In genomic region chr9:134243778-134244467, GRCh38 we compare ENCODE assay signal across 9 cellular contexts.
A peak's percentile ranks its signal among the peaks of the same experiment; 100 is the strongest.
DNase-seq lines count a peak whose midpoint lies in the region; ATAC-seq and TF ChIP-seq lines count a peak whose summit lies in the region.
"Had no signal": no experiment of that assay in that cellular context is flagged by ENCODE, and none has a peak within 500 bp of the region (broad histone marks: within the 10 kb centered on the region; RNA-seq: fewer than 3 reads in every experiment).

No MANE protein-coding gene starts in this region.

- no peaks in the 10 kb centered on the region for H3K36me3 Mint-ChIP-seq in activated naive CD8-positive, alpha-beta T cell treated with anti-CD3 and anti-CD28 coated beads for 36 hours
- peaks cover 2% of the 10 kb centered on the region for H3K36me3 Mint-ChIP-seq in progenitor cell of endocrine pancreas (ENCODE audit: insufficient read depth)

- peaks cover 51% of the 10 kb centered on the region for H3K4me1 ChIP-seq in BLaER1
- peaks cover 28 to 32% of the 10 kb centered on the region in 2 experiments for H3K4me1 ChIP-seq in neutrophil (ENCODE audit: control insufficient read depth in 1 of 2, insufficient read depth in 1 of 2, low read depth in 1 of 2, low read length in 1 of 2)

- peaks cover 9% of the 10 kb centered on the region for H3K9me3 Mint-ChIP-seq in activated naive CD8-positive, alpha-beta T cell treated with anti-CD3 and anti-CD28 coated beads for 36 hours
- peaks cover 9% of the 10 kb centered on the region for H3K9me3 Mint-ChIP-seq in progenitor cell of endocrine pancreas (ENCODE audit: low read depth)

- peak overlapping the region; percentile 46 for H3K27ac Mint-ChIP-seq in activated naive CD8-positive, alpha-beta T cell treated with anti-CD3 and anti-CD28 coated beads for 36 hours
- no peak overlapping the region for H3K27ac Mint-ChIP-seq in progenitor cell of endocrine pancreas

- peaks cover 12% of the 10 kb centered on the region for H3K4me1 Mint-ChIP-seq in activated naive CD8-positive, alpha-beta T cell treated with anti-CD3 and anti-CD28 coated beads for 36 hours
- H3K4me1 Mint-ChIP-seq in progenitor cell of endocrine pancreas (ENCODE audit: low read depth), result no peaks in the 10 kb centered on the region

- CTCF ChIA-PET in HEK293T (lab: Yijun Ruan, JAX), result no interaction called here

- TF ChIP-seq CTCF in neutrophil (IDR thresholded peaks at IDR 0.05) (peak; percentile 11), progenitor cell of endocrine pancreas (IDR thresholded peaks at IDR 0.05; ENCODE audit: unreplicated experiment) (no peak)

- H4K20me1 ChIP-seq in BLaER1, result peaks cover 14% of the 10 kb centered on the region; the same call in 1 of the 2 replicates

- peaks cover 5% of the 10 kb centered on the region; the same call in 1 of the 2 replicates for H3K27me3 ChIP-seq in BLaER1
- H3K27me3 ChIP-seq in neutrophil, result peaks cover 22% of the 10 kb centered on the region

- H3K9me3 ChIP-seq in BLaER1 (peaks cover 13% of the 10 kb centered on the region), neutrophil (no peaks in the 10 kb centered on the region)

- POLR2A ChIA-PET in HEK293T (lab: Yijun Ruan, JAX), result no interaction called here

- H3K36me3 ChIP-seq in BLaER1, result no peaks in the 10 kb centered on the region
- no peaks in the 10 kb centered on the region for H3K36me3 ChIP-seq in neutrophil

- no peak overlapping the region for H3K4me3 ChIP-seq in BLaER1
- H3K4me3 ChIP-seq in neutrophil (ENCODE audit: low read depth in 1 of 2, low read length in 1 of 2), result peak overlapping the region; percentile 47 to 52

- peaks cover 16% of the 10 kb centered on the region for H3K27me3 Mint-ChIP-seq in activated naive CD8-positive, alpha-beta T cell treated with anti-CD3 and anti-CD28 coated beads for 36 hours
- peaks cover 28% of the 10 kb centered on the region for H3K27me3 Mint-ChIP-seq in progenitor cell of endocrine pancreas

- peak overlapping the region; percentile 45 for H3K4me2 ChIP-seq in BLaER1

- H3K9ac ChIP-seq in BLaER1, result no peak overlapping the region

- no peak overlapping the region for H3K4me3 Mint-ChIP-seq in activated naive CD8-positive, alpha-beta T cell treated with anti-CD3 and anti-CD28 coated beads for 36 hours
- H3K4me3 Mint-ChIP-seq in progenitor cell of endocrine pancreas (ENCODE audit: low read depth), result no peak overlapping the region

- H3K27ac ChIP-seq in BLaER1, result no peak overlapping the region
- H3K27ac ChIP-seq in neutrophil, result peak overlapping the region; percentile 97

- ATAC-seq in GM21737 (IDR thresholded peaks at IDR 0.05; ENCODE audit: unreplicated experiment), result no peak

- DNase-seq in MV-4-11 (lab: John Stamatoyannopoulos, UW), result peak; percentile 95
- peak; percentile 31 for DNase-seq in activated naive CD8-positive, alpha-beta T cell treated with anti-CD3 and anti-CD28 coated beads for 36 hours
- no peak for DNase-seq in HEK293T (ENCODE audit: extremely low spot score)
- DNase-seq in NCI-H2107 treated with DMSO at 0.1 percent for 48 hours (lab: John Stamatoyannopoulos, UW; ENCODE audit: unreplicated experiment), result no peak
- no peak for DNase-seq in progenitor cell of endocrine pancreas (ENCODE audit: low spot score, unreplicated experiment)
- DNase-seq: GDM1 had no signal

TF ChIP-seq in HEK293T, 16 proteins besides CTCF, POLR2A, EP300 and RAD21:
- TF ChIP-seq ARNT (IDR thresholded peaks at IDR 0.05) (no peak), ELF4 (IDR thresholded peaks at IDR 0.05) (no peak), TARDBP (IDR thresholded peaks at IDR 0.05) (no peak), SP1 (IDR thresholded peaks at IDR 0.05) (no peak), FOXA1 (IDR thresholded peaks at IDR 0.05) (no peak), NFRKB (IDR thresholded peaks at IDR 0.05) (no peak), BHLHE40 (IDR thresholded peaks at IDR 0.05; ENCODE audit: borderline replicate concordance) (no peak), L3MBTL2 (conservative IDR thresholded peaks at IDR 0.05) (no peak), CTBP1 (IDR thresholded peaks at IDR 0.05; ENCODE audit: borderline replicate concordance) (no peak), FOXM1 (IDR thresholded peaks at IDR 0.05; ENCODE audit: borderline replicate concordance) (no peak), LEF1 (IDR thresholded peaks at IDR 0.05; ENCODE audit: borderline replicate concordance) (no peak), PKNOX1 (IDR thresholded peaks at IDR 0.05) (no peak), ZNF384 (IDR thresholded peaks at IDR 0.05) (no peak), SUZ12 (IDR thresholded peaks at IDR 0.05) (no peak)

Comparison
In these comparisons a context has a peak if more than half of its experiments do, and no peak if none do; other contexts are left out.
1. DNase-seq: peak in MV-4-11 (single experiment) and activated naive CD8-positive, alpha-beta T cell treated with anti-CD3 and anti-CD28 coated beads for 36 hours (single experiment); none in HEK293T (single experiment), NCI-H2107 treated with DMSO at 0.1 percent for 48 hours (single experiment) and progenitor cell of endocrine pancreas (single experiment).